ENCODE assay signal across 20 cellular contexts in the genomic region with DNA sequence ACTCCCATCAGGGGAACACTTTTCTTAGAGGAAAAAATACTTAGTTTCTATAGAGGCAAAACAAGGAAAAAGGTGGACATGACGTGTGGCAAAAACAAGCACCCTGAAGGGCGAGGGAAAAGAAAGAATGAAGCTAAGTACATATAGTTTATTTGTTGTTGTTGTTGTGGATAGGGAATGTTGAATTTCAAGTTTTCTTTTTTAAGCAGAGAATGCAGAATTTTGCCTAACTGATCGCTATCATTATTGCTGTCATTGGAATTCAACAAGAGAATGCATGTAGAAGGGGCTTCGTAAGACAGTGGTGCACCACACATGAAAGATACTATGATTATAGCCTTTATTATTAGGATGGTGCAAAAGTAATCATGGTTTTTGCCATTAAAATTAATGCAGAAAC.
"Had no signal": no experiment of that assay in that cellular context is flagged by ENCODE, and none has a peak within 500 bp of the region (broad histone marks: within the 10 kb centered on the region; RNA-seq: fewer than 3 reads in every experiment).

No MANE protein-coding gene starts in this region.

- H3K27me3 ChIP-seq: MG63, Peyer's patch, SJCRH30 had no signal

- H3K36me3 ChIP-seq: MG63, Peyer's patch, SJCRH30 had no signal

- H3K4me1 ChIP-seq: Peyer's patch, SJCRH30 had no signal

- DNase-seq: IMR-90, Karpas-422, KG1, MG63, NCI-H1092, NCI-H1105 treated with DMSO at 0.1 percent for 48 hours, NCI-H1417 treated with DMSO at 0.1 percent for 48 hours, NCI-H146, NCI-H1694 treated with DMSO at 0.1 percent for 48 hours, NCI-H2029, NCI-H2081 treated with DMSO at 0.1 percent for 48 hours, NCI-H2171, NCI-H446, NCI-H510A, NCI-H524 treated with DMSO at 0.1 percent for 48 hours, NCI-H774, Peyer's patch, SHP77 treated with DMSO at 0.1 percent for 48 hours, SJCRH30 had no signal

- H3K27ac ChIP-seq: Peyer's patch, SJCRH30, SK-N-MC had no signal

- H3K9me3 ChIP-seq: MG63, Peyer's patch, SJCRH30 had no signal

- H3K4me3 ChIP-seq: MG63, Peyer's patch, SJCRH30, SK-N-MC had no signal
